In genomic region chr11:131745405-131745804, GRCh38 we compare ENCODE assay signal across 24 cellular contexts.
DNase-seq lines count a peak whose midpoint lies in the region; ATAC-seq, FAIRE-seq and TF ChIP-seq lines count a peak whose summit lies in the region.
"Had no signal": no experiment of that assay in that cellular context is flagged by ENCODE, and none has a peak within 500 bp of the region (broad histone marks: within the 10 kb centered on the region; RNA-seq: fewer than 3 reads in every experiment).

No MANE protein-coding gene starts in this region.

- H2AFZ ChIP-seq in HepG2 (ENCODE audit: low read length): no peak overlapping the region
- no peak overlapping the region for H2AFZ ChIP-seq in hepatocyte

- H3K4me1 ChIP-seq in HepG2 (ENCODE audit: insufficient read depth, low read length): no peaks in the 10 kb centered on the region
- no peaks in the 10 kb centered on the region for H3K4me1 ChIP-seq in right lobe of liver
- H3K4me1 ChIP-seq in hepatocyte (ENCODE audit: insufficient read depth): no peaks in the 10 kb centered on the region
- H3K4me1 ChIP-seq in prostate gland (replicated peaks): no peaks in the 10 kb centered on the region
- H3K4me1 ChIP-seq: breast epithelium, esophagus muscularis mucosa, testis had no signal

- H3K36me3 ChIP-seq in HepG2 (replicated peaks in 1 of 2; ENCODE audit: control insufficient read depth in 1 of 2, insufficient read depth in 2 of 2, low read length in 2 of 2) (no peaks in the 10 kb centered on the region), right lobe of liver (no peaks in the 10 kb centered on the region), hepatocyte (replicated peaks; ENCODE audit: insufficient read depth, low read depth) (no peaks in the 10 kb centered on the region), prostate gland (no peaks in the 10 kb centered on the region)
- H3K36me3 ChIP-seq: breast epithelium, esophagus muscularis mucosa had no signal

- CTCF ChIA-PET in HepG2 (lab: Yijun Ruan, JAX; ENCODE audit: low intra/inter-chr PET ratio, low total read pairs): no interaction called here

- in situ Hi-C loops in HepG2 (cut with HindIII; ENCODE audit: extremely low pct_ligation_motif_present, low pct_unique_long_range_greater_than_20kb): loop anchor here (25.0 kb wide), 1 partner anchor 292 kb away; no protein-coding TSS in a partner anchor

- H3K4me2 ChIP-seq in HepG2 (ENCODE audit: low read depth, low read length) (no peak overlapping the region), hepatocyte (no peak overlapping the region)

- WGBS in HepG2 (ENCODE audit: low lambda C conversion rate): 24% methylated on average over 6 of the region's 6 CpGs
- WGBS in right lobe of liver (ENCODE audit: insufficient coverage, low coverage, low lambda C conversion rate, missing lambda C conversion rate): 33% methylated on average over 6 of the region's 6 CpGs
- WGBS in hepatocyte (ENCODE audit: low lambda C conversion rate, missing lambda C conversion rate): 83% methylated on average over 6 of the region's 6 CpGs
- WGBS in prostate gland: 73% methylated on average over 6 of the region's 6 CpGs

- TF ChIP-seq CTCF in HepG2 (CRISPR knock-in tag; IDR thresholded peaks at IDR 0.05) (no peak), right lobe of liver (IDR thresholded peaks at IDR 0.05) (no peak), fibroblast of villous mesenchyme (IDR thresholded peaks at IDR 0.05; ENCODE audit: insufficient read depth, low read depth, low read length) (no peak), hepatocyte (IDR thresholded peaks at IDR 0.05; ENCODE audit: poor library complexity) (no peak), prostate gland (IDR thresholded peaks at IDR 0.05) (no peak)

- no TSS peak for BruUV-seq in HepG2 (replicated peaks; lab: Mats Ljungman, UMichigan)

- no peak overlapping the region for H3K9ac ChIP-seq in HepG2 (ENCODE audit: insufficient read depth, low read depth, low read length)

- TF ChIP-seq POLR2A in HepG2 (IDR thresholded peaks at IDR 0.05; ENCODE audit: insufficient read depth in 1 of 2, low read depth in 2 of 2, low read length in 2 of 2) (no peak), right lobe of liver (IDR thresholded peaks at IDR 0.05) (no peak), prostate gland (IDR thresholded peaks at IDR 0.05) (no peak)

- no peaks in the 10 kb centered on the region for H3K9me3 ChIP-seq in HepG2 (ENCODE audit: low read length)
- H3K9me3 ChIP-seq in right lobe of liver: no peaks in the 10 kb centered on the region
- no peaks in the 10 kb centered on the region for H3K9me3 ChIP-seq in hepatocyte (ENCODE audit: low read depth)
- no peaks in the 10 kb centered on the region for H3K9me3 ChIP-seq in prostate gland
- H3K9me3 ChIP-seq: breast epithelium, esophagus muscularis mucosa, testis had no signal

- TF ChIP-seq EP300 in HepG2 (IDR thresholded peaks at IDR 0.05; ENCODE audit: low read depth in 2 of 2, low read length in 2 of 2) (no peak), HepG2 (CRISPR knock-in tag; IDR thresholded peaks at IDR 0.05; ENCODE audit: borderline replicate concordance) (no peak)

- no peak for ATAC-seq in HepG2
- no peak for ATAC-seq in right lobe of liver
- ATAC-seq in left ventricle myocardium superior: no peak
- ATAC-seq in GM19452 (IDR thresholded peaks at IDR 0.05; ENCODE audit: unreplicated experiment): no peak
- ATAC-seq: activated naive CD4-positive, alpha-beta T cell treated with anti-CD3 and anti-CD28 coated beads, Interleukin-2, amount 50 U/mL, for 72 hours; activated T-cell treated with anti-CD3 and anti-CD28 coated beads, Interleukin-2, amount 50 U/mL, for 72 hours; HCT116; naive thymus-derived CD8-positive, alpha-beta T cell had no signal

- FAIRE-seq in HepG2 (lab: Jason Lieb, UNC): no peak

- no peaks in the 10 kb centered on the region for H4K20me1 ChIP-seq in HepG2 (ENCODE audit: insufficient read depth, low read length)
- no peaks in the 10 kb centered on the region for H4K20me1 ChIP-seq in hepatocyte (ENCODE audit: insufficient read depth, poor library complexity, severe bottlenecking)

- H3K27me3 ChIP-seq in HepG2 (ENCODE audit: control insufficient read depth in 1 of 2, insufficient read depth in 2 of 2, low read length in 2 of 2) (no peaks in the 10 kb centered on the region; a peak in 1 of 5 replicates), right lobe of liver (no peaks in the 10 kb centered on the region), hepatocyte (peaks cover 8% of the 10 kb centered on the region), prostate gland (replicated peaks; ENCODE audit: insufficient read depth) (peaks cover 2% of the 10 kb centered on the region)
- H3K27me3 ChIP-seq: breast epithelium, testis had no signal

- DNase-seq in HepG2 (ENCODE audit: low spot score) (no peak), right lobe of liver (no peak), astrocyte of the hippocampus (ENCODE audit: low read depth, low spot score) (peak; percentile 31), fibroblast of villous mesenchyme (ENCODE audit: low read depth) (peak; percentile 48), hepatocyte (ENCODE audit: low spot score) (no peak), left ventricle myocardium superior (no peak), prostate gland (ENCODE audit: low spot score) (no peak)
- DNase-seq: 8988T; activated B cell treated with CpG ODN at 0.5 μM for 24 hours; activated T-cell treated with anti-CD3 and anti-CD28 coated beads, Interleukin-2, amount 50 U/mL, for 72 hours; CD4-positive, alpha-beta T cell; DMS53; islet precursor cell; naive thymus-derived CD8-positive, alpha-beta T cell; NCI-H1105 treated with DMSO at 0.1 percent for 48 hours; NCI-H526 treated with DMSO at 0.1 percent for 48 hours; posterior cingulate gyrus; T-helper 2 cell; testis had no signal

- intact Hi-C loops in HepG2 (cut with micrococcal nuclease; ENCODE audit: unreplicated experiment) (no loop called here), right lobe of liver (cut with DNase I) (no loop called here), left ventricle myocardium superior (cut with micrococcal nuclease) (no loop called here), prostate gland (cut with DNase I) (loop anchor here (5.0 kb wide), 1 partner anchor 282 kb away; no protein-coding TSS in a partner anchor)

- POLR2A ChIA-PET in HepG2 (lab: Yijun Ruan, JAX): no interaction called here

- H3K79me2 ChIP-seq in HepG2 (ENCODE audit: insufficient read depth, low read length) (no peaks in the 10 kb centered on the region), hepatocyte (no peaks in the 10 kb centered on the region)

- no peaks in the 10 kb centered on the region for H3K9me2 ChIP-seq in hepatocyte (replicated peaks; ENCODE audit: insufficient read depth)

- H3K27ac ChIP-seq in HepG2 (ENCODE audit: extremely low read length, insufficient read depth, low read length): no peak overlapping the region
- no peak overlapping the region for H3K27ac ChIP-seq in right lobe of liver
- H3K27ac ChIP-seq in hepatocyte: no peak overlapping the region
- no peak overlapping the region for H3K27ac ChIP-seq in prostate gland
- H3K27ac ChIP-seq: breast epithelium, esophagus muscularis mucosa, testis had no signal

- TF ChIP-seq RAD21 in HepG2 (CRISPR knock-in tag; IDR thresholded peaks at IDR 0.05): no peak

- H3K4me3 ChIP-seq in HepG2 (replicated peaks in 1 of 3; ENCODE audit: insufficient read depth in 1 of 3, low read depth in 2 of 3, low read length in 3 of 3): no peak overlapping the region
- no peak overlapping the region for H3K4me3 ChIP-seq in right lobe of liver
- H3K4me3 ChIP-seq in fibroblast of villous mesenchyme (ENCODE audit: low read depth, low read length): no peak overlapping the region
- no peak overlapping the region for H3K4me3 ChIP-seq in hepatocyte
- H3K4me3 ChIP-seq in prostate gland: no peak overlapping the region
- H3K4me3 ChIP-seq: breast epithelium, esophagus muscularis mucosa, testis had no signal

TF ChIP-seq in HepG2, 621 proteins besides CTCF, POLR2A, EP300 and RAD21:
- TF ChIP-seq MAFK (conservative IDR thresholded peaks at IDR 0.05 in 1 of 2, IDR thresholded peaks at IDR 0.05 in 1 of 2; ENCODE audit: low read length in 2 of 2) (peak; percentile 39 to 71; a peak in 3 of 4 replicates), ZNF282 (IDR thresholded peaks at IDR 0.05; ENCODE audit: partially characterized antibody) (no peak), MAFF (IDR thresholded peaks at IDR 0.05; ENCODE audit: low read depth, low read length) (peak; percentile 35; the same call in 1 of the 2 replicates)

Comparison
In these comparisons a context has a peak if more than half of its experiments do, and no peak if none do; other contexts are left out.
1. DNase-seq: peak in astrocyte of the hippocampus (single experiment) and fibroblast of villous mesenchyme (single experiment); none in HepG2 (single experiment), right lobe of liver (0 of 3), hepatocyte (single experiment), left ventricle myocardium superior (single experiment) and prostate gland (single experiment).